33 cellular contexts compared by ENCODE assay signal in the genomic region with DNA sequence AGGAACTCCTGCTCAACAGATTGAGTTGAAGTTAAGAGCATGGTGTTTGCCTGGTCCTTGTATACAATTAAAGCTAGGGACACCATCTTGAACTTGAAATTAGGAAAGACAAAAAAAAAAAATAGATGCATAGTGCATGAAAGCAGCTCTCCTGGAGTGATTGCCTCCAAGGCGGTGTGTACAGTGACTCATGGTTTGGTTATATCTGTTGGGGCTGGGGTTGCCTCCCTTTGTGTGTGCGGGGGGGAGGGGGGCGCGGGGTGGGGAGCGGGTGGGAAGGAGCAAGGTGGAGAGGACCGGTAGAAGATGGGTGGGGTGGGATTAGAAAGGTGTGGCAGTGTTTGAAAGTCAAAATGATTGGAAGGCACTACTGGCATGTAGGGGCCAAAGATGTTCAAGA. TPM values are rescaled to one million over a fixed set of nuclear protein-coding genes. Genes with fewer than 3 reads are reported as not detected.
"Had no signal": no experiment of that assay in that cellular context is flagged by ENCODE, and none has a peak within 500 bp of the region (broad histone marks: within the 10 kb centered on the region; RNA-seq: fewer than 3 reads in every experiment).

No MANE protein-coding gene starts in this region.

- H3K27me3 ChIP-seq: ascending aorta, breast epithelium, cardiac muscle cell had no signal

- DNase-seq: activated CD4-positive, alpha-beta memory T cell treated with anti-CD3 and anti-CD28 coated beads for 36 hours; activated CD4-positive, alpha-beta T cell treated with anti-CD3 and anti-CD28 coated beads for 36 hours; activated CD4-positive, alpha-beta T cell treated with anti-CD3 and anti-CD28 coated beads, Interleukin-2, amount 10 ng/mL, durations not matched to agents 24 days and 14 days; activated CD4-positive, CD25-positive, alpha-beta regulatory T cell; activated CD4-positive, CD25-positive, alpha-beta regulatory T cell treated with anti-CD3 and anti-CD28 coated beads, Interleukin-2, amount 50 U/mL, for 72 hours; activated CD8-positive, alpha-beta memory T cell treated with anti-CD3 and anti-CD28 coated beads, Interleukin-2, amount 10 ng/mL, durations not matched to agents 7 days and 5 days; activated CD8-positive, alpha-beta memory T cell treated with anti-CD3 and anti-CD28 coated beads, Interleukin-2, amount 50 U/mL, for 4 hours; activated CD8-positive, alpha-beta T cell treated with anti-CD3 and anti-CD28 coated beads, Interleukin-2, amount 10 ng/mL, durations not matched to agents 7 days and 5 days; activated effector memory CD4-positive, alpha-beta T cell treated with anti-CD3 and anti-CD28 coated beads, Interleukin-2, amount 50 U/mL, for 16 hours; activated naive CD4-positive, alpha-beta T cell treated with anti-CD3 and anti-CD28 coated beads for 36 hours; activated naive CD8-positive, alpha-beta T cell treated with anti-CD3 and anti-CD28 coated beads, Interleukin-2, amount 10 ng/mL, durations not matched to agents 7 days and 5 days; activated T-cell treated with anti-CD3 and anti-CD28 coated beads, Interleukin-2, amount 50 U/mL, for 1 hour; activated T-cell treated with anti-CD3 and anti-CD28 coated beads, Interleukin-2, amount 50 U/mL, for 48 hours; central memory CD4-positive, alpha-beta T cell; cerebellar nuclear complex; cortex of kidney; dermis blood vessel endothelial cell; effector CD4-positive, alpha-beta T cell; effector memory CD8-positive, alpha-beta T cell; foreskin fibroblast; head of caudate nucleus; hippocampal formation; T1000 had no signal

- H3K27ac ChIP-seq: ascending aorta, breast epithelium, cardiac muscle cell, epithelial cell of prostate had no signal

- H3K27ac Mint-ChIP-seq: activated CD4-positive, alpha-beta memory T cell treated with anti-CD3 and anti-CD28 coated beads for 36 hours; activated CD4-positive, alpha-beta T cell treated with anti-CD3 and anti-CD28 coated beads for 36 hours; activated CD4-positive, alpha-beta T cell treated with anti-CD3 and anti-CD28 coated beads, Interleukin-2, amount 10 ng/mL, durations not matched to agents 24 days and 14 days; activated CD8-positive, alpha-beta T cell treated with anti-CD3 and anti-CD28 coated beads, Interleukin-2, amount 10 ng/mL, durations not matched to agents 7 days and 5 days; activated naive CD4-positive, alpha-beta T cell treated with anti-CD3 and anti-CD28 coated beads, Interleukin-2, amount 50 U/mL, for 24 hours; activated T-helper 1 cell treated with anti-CD3 and anti-CD28 coated beads, Interleukin-12 subunit alpha, Interleukin-12 subunit beta, Interleukin-2, Interleukin-4 antibody, amounts not matched to agents 30 ng/mL and 10 ng/mL and 1 ng/mL, durations not matched to agents 14 hours and 24 hours and 36 hours; activated T-helper 2 cell treated with anti-CD3 and anti-CD28 coated beads, Interferon-gamma antibody, Interleukin-2, Interleukin-4, amounts not matched to agents 10 μg/mL and 5 μg/mL and 100 μg/mL, durations not matched to agents 14 hours and 24 hours and 36 hours; T-helper 2 cell treated with Interferon-gamma antibody and Interleukin-4, amounts not matched to agents 5 μg/mL and 100 μg/mL, for 36 hours had no signal

- H3K9me3 Mint-ChIP-seq: activated CD4-positive, alpha-beta memory T cell treated with anti-CD3 and anti-CD28 coated beads for 36 hours; activated CD4-positive, alpha-beta T cell treated with anti-CD3 and anti-CD28 coated beads, Interleukin-2, amount 10 ng/mL, durations not matched to agents 24 days and 14 days; activated naive CD4-positive, alpha-beta T cell treated with anti-CD3 and anti-CD28 coated beads for 36 hours; activated naive CD4-positive, alpha-beta T cell treated with anti-CD3 and anti-CD28 coated beads, Interleukin-2, amount 50 U/mL, for 24 hours; activated naive CD8-positive, alpha-beta T cell treated with anti-CD3 and anti-CD28 coated beads, Interleukin-2, amount 10 ng/mL, durations not matched to agents 7 days and 5 days; activated T-helper 1 cell treated with anti-CD3 and anti-CD28 coated beads, Interleukin-12 subunit alpha, Interleukin-12 subunit beta, Interleukin-2, Interleukin-4 antibody, amounts not matched to agents 30 ng/mL and 10 ng/mL and 1 ng/mL, durations not matched to agents 14 hours and 24 hours and 36 hours; activated T-helper 2 cell treated with anti-CD3 and anti-CD28 coated beads, Interferon-gamma antibody, Interleukin-2, Interleukin-4, amounts not matched to agents 10 μg/mL and 5 μg/mL and 100 μg/mL, durations not matched to agents 14 hours and 24 hours and 36 hours; brain; effector memory CD8-positive, alpha-beta T cell; T-helper 2 cell treated with Interferon-gamma antibody and Interleukin-4, amounts not matched to agents 5 μg/mL and 100 μg/mL, for 36 hours had no signal

- H3K9me3 ChIP-seq: ascending aorta, breast epithelium had no signal

- H3K4me3 ChIP-seq: ascending aorta, breast epithelium, cardiac muscle cell had no signal

- H3K36me3 ChIP-seq: breast epithelium had no signal

- H3K4me1 ChIP-seq: ascending aorta, breast epithelium had no signal

- ATAC-seq: activated CD4-positive, alpha-beta T cell treated with anti-CD3 and anti-CD28 coated beads for 36 hours; activated CD8-positive, alpha-beta memory T cell treated with anti-CD3 and anti-CD28 coated beads, Interleukin-2, amount 10 ng/mL, durations not matched to agents 7 days and 5 days; activated CD8-positive, alpha-beta T cell treated with anti-CD3 and anti-CD28 coated beads, Interleukin-2, amount 10 ng/mL, durations not matched to agents 7 days and 5 days; effector memory CD8-positive, alpha-beta T cell had no signal

RNA-seq across cellular contexts. Expression of a gene that starts 3.4 kb away (rescaled TPM):
- total RNA-seq: ascending aorta, frontal cortex had no signal
